Comparison of ENCODE assay signal across 1 cellular context in genomic region chr5:73322453-73323076, GRCh38.
TF ChIP-seq lines count a peak whose summit lies in the region.

No MANE protein-coding gene starts in this region.

TF ChIP-seq in SK-N-SH, 30 proteins besides CTCF, POLR2A, EP300 and RAD21 (continued from another document):
- TF ChIP-seq USF2 (IDR thresholded peaks at IDR 0.05; ENCODE audit: borderline replicate concordance, low read depth, low read length) (no peak), RXRA (IDR thresholded peaks at IDR 0.05; ENCODE audit: borderline replicate concordance, low read depth) (no peak)
